1 cellular context compared by ENCODE assay signal in the genomic region with DNA sequence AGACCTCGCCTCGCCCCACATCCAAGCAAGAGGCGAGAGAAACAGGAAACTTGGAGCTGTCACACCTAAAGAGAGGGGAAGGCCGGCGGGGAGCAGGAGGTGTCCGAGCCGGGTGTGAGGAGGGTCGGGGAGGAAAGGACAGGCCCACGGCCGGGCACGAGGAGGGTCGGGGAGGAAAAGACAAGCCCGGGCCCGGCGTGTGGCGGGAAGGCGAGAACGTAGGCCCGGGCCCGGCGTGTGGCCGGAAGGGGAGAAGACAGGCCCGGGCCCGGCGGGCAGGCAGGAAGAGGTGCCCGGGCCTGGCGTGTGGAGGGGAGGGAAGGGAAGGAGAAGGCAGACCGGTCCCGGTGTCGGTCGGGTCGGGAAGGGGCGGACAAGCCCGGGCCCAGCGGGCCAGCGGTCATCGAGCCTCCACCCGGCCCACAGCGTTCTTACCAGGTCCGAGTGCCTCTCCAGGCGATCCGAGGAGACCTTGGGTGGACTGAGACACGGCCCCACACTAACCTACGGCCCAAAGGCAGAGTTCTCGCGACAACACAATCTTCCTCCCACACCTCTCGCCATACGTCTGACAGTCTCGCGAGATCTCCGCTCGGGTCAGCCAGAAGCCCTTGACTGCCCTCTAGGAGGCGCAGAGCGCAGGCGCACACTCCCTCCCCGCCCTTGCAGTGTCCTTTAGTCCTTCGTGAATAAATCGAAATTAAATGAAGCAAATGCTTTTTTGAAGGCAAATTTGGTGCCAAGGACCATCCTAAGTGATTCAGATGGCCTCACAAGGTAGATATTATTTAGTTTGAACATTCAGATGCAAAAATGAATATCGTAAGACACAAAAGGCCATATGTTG.
TF ChIP-seq lines count a peak whose summit lies in the region.

A gene (minus strand): TSS at position 533 of the 847 bp plus-strand sequence. CDS start 13,943 bp downstream, outside the sequence.

TF ChIP-seq in HEK293, 187 proteins besides CTCF, POLR2A, EP300 and RAD21 (continued from another document and continues in another):
- TF ChIP-seq ZNF19 (tag by site-specific recombination; IDR thresholded peaks at IDR 0.05; ENCODE audit: low read depth), result no peak
- no peak for TF ChIP-seq ZNF530 (tag by site-specific recombination; IDR thresholded peaks at IDR 0.05; ENCODE audit: low read depth)
- no peak for TF ChIP-seq ZNF560 (tag by site-specific recombination; IDR thresholded peaks at IDR 0.05; ENCODE audit: borderline replicate concordance)
- TF ChIP-seq, protein P1, sequence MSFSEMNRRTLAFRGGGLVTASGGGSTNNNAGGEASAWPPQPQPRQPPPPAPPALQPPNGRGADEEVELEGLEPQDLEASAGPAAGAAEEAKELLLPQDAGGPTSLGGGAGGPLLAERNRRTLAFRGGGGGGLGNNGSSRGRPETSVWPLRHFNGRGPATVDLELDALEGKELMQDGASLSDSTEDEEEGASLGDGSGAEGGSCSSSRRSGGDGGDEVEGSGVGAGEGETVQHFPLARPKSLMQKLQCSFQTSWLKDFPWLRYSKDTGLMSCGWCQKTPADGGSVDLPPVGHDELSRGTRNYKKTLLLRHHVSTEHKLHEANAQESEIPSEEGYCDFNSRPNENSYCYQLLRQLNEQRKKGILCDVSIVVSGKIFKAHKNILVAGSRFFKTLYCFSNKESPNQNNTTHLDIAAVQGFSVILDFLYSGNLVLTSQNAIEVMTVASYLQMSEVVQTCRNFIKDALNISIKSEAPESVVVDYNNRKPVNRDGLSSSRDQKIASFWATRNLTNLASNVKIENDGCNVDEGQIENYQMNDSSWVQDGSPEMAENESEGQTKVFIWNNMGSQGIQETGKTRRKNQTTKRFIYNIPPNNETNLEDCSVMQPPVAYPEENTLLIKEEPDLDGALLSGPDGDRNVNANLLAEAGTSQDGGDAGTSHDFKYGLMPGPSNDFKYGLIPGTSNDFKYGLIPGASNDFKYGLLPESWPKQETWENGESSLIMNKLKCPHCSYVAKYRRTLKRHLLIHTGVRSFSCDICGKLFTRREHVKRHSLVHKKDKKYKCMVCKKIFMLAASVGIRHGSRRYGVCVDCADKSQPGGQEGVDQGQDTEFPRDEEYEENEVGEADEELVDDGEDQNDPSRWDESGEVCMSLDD (tag by site-specific recombination; IDR thresholded peaks at IDR 0.05), result 0 out of 2 replicates have a peak, but pooled peaks have one; percentile 20
- TF ChIP-seq, protein P2, sequence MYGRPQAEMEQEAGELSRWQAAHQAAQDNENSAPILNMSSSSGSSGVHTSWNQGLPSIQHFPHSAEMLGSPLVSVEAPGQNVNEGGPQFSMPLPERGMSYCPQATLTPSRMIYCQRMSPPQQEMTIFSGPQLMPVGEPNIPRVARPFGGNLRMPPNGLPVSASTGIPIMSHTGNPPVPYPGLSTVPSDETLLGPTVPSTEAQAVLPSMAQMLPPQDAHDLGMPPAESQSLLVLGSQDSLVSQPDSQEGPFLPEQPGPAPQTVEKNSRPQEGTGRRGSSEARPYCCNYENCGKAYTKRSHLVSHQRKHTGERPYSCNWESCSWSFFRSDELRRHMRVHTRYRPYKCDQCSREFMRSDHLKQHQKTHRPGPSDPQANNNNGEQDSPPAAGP (tag by site-specific recombination; IDR thresholded peaks at IDR 0.05), result peak; percentile 89
- TF ChIP-seq, protein P3, sequence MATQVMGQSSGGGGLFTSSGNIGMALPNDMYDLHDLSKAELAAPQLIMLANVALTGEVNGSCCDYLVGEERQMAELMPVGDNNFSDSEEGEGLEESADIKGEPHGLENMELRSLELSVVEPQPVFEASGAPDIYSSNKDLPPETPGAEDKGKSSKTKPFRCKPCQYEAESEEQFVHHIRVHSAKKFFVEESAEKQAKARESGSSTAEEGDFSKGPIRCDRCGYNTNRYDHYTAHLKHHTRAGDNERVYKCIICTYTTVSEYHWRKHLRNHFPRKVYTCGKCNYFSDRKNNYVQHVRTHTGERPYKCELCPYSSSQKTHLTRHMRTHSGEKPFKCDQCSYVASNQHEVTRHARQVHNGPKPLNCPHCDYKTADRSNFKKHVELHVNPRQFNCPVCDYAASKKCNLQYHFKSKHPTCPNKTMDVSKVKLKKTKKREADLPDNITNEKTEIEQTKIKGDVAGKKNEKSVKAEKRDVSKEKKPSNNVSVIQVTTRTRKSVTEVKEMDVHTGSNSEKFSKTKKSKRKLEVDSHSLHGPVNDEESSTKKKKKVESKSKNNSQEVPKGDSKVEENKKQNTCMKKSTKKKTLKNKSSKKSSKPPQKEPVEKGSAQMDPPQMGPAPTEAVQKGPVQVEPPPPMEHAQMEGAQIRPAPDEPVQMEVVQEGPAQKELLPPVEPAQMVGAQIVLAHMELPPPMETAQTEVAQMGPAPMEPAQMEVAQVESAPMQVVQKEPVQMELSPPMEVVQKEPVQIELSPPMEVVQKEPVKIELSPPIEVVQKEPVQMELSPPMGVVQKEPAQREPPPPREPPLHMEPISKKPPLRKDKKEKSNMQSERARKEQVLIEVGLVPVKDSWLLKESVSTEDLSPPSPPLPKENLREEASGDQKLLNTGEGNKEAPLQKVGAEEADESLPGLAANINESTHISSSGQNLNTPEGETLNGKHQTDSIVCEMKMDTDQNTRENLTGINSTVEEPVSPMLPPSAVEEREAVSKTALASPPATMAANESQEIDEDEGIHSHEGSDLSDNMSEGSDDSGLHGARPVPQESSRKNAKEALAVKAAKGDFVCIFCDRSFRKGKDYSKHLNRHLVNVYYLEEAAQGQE (tag by site-specific recombination; IDR thresholded peaks at IDR 0.05), result peak; percentile 57
- no peak for TF ChIP-seq ZNF175 (tag by site-specific recombination; IDR thresholded peaks at IDR 0.05)
- TF ChIP-seq, protein P4, sequence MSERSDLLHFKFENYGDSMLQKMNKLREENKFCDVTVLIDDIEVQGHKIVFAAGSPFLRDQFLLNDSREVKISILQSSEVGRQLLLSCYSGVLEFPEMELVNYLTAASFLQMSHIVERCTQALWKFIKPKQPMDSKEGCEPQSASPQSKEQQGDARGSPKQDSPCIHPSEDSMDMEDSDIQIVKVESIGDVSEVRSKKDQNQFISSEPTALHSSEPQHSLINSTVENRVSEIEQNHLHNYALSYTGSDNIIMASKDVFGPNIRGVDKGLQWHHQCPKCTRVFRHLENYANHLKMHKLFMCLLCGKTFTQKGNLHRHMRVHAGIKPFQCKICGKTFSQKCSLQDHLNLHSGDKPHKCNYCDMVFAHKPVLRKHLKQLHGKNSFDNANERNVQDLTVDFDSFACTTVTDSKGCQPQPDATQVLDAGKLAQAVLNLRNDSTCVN (tag by site-specific recombination; optimal IDR thresholded peaks at IDR 0.05), result peak; percentile 72
- TF ChIP-seq ZNF140 (tag by site-specific recombination; IDR thresholded peaks at IDR 0.05), result no peak
- 0 out of 2 replicates have a peak, but pooled peaks have one; percentile 54 for TF ChIP-seq HOXC10 (CRISPR knock-in tag; IDR thresholded peaks at IDR 0.05)
- no peak; the same call in 1 of the 2 replicates for TF ChIP-seq ZEB2 (tag by site-specific recombination; IDR thresholded peaks at IDR 0.05)
- no peak; the same call in 1 of the 2 replicates for TF ChIP-seq ZBTB17 (tag by site-specific recombination; IDR thresholded peaks at IDR 0.05)
- TF ChIP-seq ZNF366 (tag by site-specific recombination; conservative IDR thresholded peaks at IDR 0.05), result peak; percentile 40; the same call in 1 of the 2 replicates
- TF ChIP-seq ZNF624 (tag by site-specific recombination; IDR thresholded peaks at IDR 0.05), result no peak
- no peak for TF ChIP-seq ZNF37A (tag by site-specific recombination; IDR thresholded peaks at IDR 0.05)
- TF ChIP-seq ZNF169 (tag by site-specific recombination; IDR thresholded peaks at IDR 0.05), result no peak
- TF ChIP-seq ZNF350 (tag by site-specific recombination; IDR thresholded peaks at IDR 0.05), result no peak
- peak; percentile 99 for TF ChIP-seq ZFP37 (tag by site-specific recombination; IDR thresholded peaks at IDR 0.05)
- no peak; the same call in 1 of the 2 replicates for TF ChIP-seq ZNF10 (tag by site-specific recombination; IDR thresholded peaks at IDR 0.05)
- TF ChIP-seq, protein P5, sequence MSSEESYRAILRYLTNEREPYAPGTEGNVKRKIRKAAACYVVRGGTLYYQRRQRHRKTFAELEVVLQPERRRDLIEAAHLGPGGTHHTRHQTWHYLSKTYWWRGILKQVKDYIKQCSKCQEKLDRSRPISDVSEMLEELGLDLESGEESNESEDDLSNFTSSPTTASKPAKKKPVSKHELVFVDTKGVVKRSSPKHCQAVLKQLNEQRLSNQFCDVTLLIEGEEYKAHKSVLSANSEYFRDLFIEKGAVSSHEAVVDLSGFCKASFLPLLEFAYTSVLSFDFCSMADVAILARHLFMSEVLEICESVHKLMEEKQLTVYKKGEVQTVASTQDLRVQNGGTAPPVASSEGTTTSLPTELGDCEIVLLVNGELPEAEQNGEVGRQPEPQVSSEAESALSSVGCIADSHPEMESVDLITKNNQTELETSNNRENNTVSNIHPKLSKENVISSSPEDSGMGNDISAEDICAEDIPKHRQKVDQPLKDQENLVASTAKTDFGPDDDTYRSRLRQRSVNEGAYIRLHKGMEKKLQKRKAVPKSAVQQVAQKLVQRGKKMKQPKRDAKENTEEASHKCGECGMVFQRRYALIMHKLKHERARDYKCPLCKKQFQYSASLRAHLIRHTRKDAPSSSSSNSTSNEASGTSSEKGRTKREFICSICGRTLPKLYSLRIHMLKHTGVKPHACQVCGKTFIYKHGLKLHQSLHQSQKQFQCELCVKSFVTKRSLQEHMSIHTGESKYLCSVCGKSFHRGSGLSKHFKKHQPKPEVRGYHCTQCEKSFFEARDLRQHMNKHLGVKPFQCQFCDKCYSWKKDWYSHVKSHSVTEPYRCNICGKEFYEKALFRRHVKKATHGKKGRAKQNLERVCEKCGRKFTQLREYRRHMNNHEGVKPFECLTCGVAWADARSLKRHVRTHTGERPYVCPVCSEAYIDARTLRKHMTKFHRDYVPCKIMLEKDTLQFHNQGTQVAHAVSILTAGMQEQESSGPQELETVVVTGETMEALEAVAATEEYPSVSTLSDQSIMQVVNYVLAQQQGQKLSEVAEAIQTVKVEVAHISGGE (tag by site-specific recombination; conservative IDR thresholded peaks at IDR 0.05; ENCODE audit: low read depth), result peak; percentile 76
- no peak for TF ChIP-seq ZNF837 (tag by site-specific recombination; IDR thresholded peaks at IDR 0.05)
- TF ChIP-seq ZNF335 (tag by site-specific recombination; conservative IDR thresholded peaks at IDR 0.05), result peak; percentile 99
- TF ChIP-seq ZBTB21 (tag by site-specific recombination; IDR thresholded peaks at IDR 0.05), result no peak
- TF ChIP-seq, protein P6, sequence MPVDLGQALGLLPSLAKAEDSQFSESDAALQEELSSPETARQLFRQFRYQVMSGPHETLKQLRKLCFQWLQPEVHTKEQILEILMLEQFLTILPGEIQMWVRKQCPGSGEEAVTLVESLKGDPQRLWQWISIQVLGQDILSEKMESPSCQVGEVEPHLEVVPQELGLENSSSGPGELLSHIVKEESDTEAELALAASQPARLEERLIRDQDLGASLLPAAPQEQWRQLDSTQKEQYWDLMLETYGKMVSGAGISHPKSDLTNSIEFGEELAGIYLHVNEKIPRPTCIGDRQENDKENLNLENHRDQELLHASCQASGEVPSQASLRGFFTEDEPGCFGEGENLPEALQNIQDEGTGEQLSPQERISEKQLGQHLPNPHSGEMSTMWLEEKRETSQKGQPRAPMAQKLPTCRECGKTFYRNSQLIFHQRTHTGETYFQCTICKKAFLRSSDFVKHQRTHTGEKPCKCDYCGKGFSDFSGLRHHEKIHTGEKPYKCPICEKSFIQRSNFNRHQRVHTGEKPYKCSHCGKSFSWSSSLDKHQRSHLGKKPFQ (tag by site-specific recombination; IDR thresholded peaks at IDR 0.05), result no peak
- no peak for TF ChIP-seq SETDB1 (IDR thresholded peaks at IDR 0.05; ENCODE audit: insufficient read length, low read length)
- TF ChIP-seq ZNF157 (tag by site-specific recombination; IDR thresholded peaks at IDR 0.05), result no peak
- no peak for TF ChIP-seq ZNF768 (tag by site-specific recombination; IDR thresholded peaks at IDR 0.05)
- peak; percentile 62; the same call in 1 of the 2 replicates for TF ChIP-seq MZF1 (tag by site-specific recombination; IDR thresholded peaks at IDR 0.05; ENCODE audit: borderline replicate concordance)
- TF ChIP-seq ZSCAN30 (tag by site-specific recombination; IDR thresholded peaks at IDR 0.05), result peak; percentile 62
- TF ChIP-seq SALL2 (tag by site-specific recombination; IDR thresholded peaks at IDR 0.05; ENCODE audit: borderline replicate concordance), result no peak
- no peak for TF ChIP-seq ZNF654 (tag by site-specific recombination; IDR thresholded peaks at IDR 0.05; ENCODE audit: low read depth)
- TF ChIP-seq ZNF202 (tag by site-specific recombination; IDR thresholded peaks at IDR 0.05; ENCODE audit: borderline replicate concordance), result no peak
- TF ChIP-seq, protein P7, sequence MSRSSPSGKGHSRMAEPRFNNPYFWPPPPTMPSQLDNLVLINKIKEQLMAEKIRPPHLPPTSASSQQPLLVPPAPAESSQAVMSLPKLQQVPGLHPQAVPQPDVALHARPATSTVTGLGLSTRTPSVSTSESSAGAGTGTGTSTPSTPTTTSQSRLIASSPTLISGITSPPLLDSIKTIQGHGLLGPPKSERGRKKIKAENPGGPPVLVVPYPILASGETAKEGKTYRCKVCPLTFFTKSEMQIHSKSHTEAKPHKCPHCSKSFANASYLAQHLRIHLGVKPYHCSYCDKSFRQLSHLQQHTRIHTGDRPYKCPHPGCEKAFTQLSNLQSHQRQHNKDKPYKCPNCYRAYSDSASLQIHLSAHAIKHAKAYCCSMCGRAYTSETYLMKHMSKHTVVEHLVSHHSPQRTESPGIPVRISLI (tag by site-specific recombination; IDR thresholded peaks at IDR 0.05), result peak; percentile 26; the same call in 1 of the 2 replicates
- TF ChIP-seq ZNF426 (tag by site-specific recombination; IDR thresholded peaks at IDR 0.05), result no peak
- no peak for TF ChIP-seq ZNF747 (tag by site-specific recombination; IDR thresholded peaks at IDR 0.05)
- TF ChIP-seq ZNF664 (tag by site-specific recombination; IDR thresholded peaks at IDR 0.05), result no peak
- TF ChIP-seq ZNF184 (tag by site-specific recombination; IDR thresholded peaks at IDR 0.05), result no peak
- no peak for TF ChIP-seq ZNF214 (tag by site-specific recombination; IDR thresholded peaks at IDR 0.05; ENCODE audit: borderline replicate concordance)
- TF ChIP-seq ZNF416 (tag by site-specific recombination; IDR thresholded peaks at IDR 0.05), result no peak
- no peak for TF ChIP-seq ZNF521 (tag by site-specific recombination; IDR thresholded peaks at IDR 0.05)
- TF ChIP-seq KLF10 (tag by site-specific recombination; IDR thresholded peaks at IDR 0.05), result no peak
- TF ChIP-seq ZIC2 (tag by site-specific recombination; IDR thresholded peaks at IDR 0.05), result no peak
- TF ChIP-seq, protein P8, sequence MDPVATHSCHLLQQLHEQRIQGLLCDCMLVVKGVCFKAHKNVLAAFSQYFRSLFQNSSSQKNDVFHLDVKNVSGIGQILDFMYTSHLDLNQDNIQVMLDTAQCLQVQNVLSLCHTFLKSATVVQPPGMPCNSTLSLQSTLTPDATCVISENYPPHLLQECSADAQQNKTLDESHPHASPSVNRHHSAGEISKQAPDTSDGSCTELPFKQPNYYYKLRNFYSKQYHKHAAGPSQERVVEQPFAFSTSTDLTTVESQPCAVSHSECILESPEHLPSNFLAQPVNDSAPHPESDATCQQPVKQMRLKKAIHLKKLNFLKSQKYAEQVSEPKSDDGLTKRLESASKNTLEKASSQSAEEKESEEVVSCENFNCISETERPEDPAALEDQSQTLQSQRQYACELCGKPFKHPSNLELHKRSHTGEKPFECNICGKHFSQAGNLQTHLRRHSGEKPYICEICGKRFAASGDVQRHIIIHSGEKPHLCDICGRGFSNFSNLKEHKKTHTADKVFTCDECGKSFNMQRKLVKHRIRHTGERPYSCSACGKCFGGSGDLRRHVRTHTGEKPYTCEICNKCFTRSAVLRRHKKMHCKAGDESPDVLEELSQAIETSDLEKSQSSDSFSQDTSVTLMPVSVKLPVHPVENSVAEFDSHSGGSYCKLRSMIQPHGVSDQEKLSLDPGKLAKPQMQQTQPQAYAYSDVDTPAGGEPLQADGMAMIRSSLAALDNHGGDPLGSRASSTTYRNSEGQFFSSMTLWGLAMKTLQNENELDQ (tag by site-specific recombination; IDR thresholded peaks at IDR 0.05; ENCODE audit: low read depth), result no peak
- TF ChIP-seq TCF7L2 (IDR thresholded peaks at IDR 0.05; ENCODE audit: borderline replicate concordance, low read depth, low read length), result no peak
